ENCODE assay signal across 17 cellular contexts in the genomic region with DNA sequence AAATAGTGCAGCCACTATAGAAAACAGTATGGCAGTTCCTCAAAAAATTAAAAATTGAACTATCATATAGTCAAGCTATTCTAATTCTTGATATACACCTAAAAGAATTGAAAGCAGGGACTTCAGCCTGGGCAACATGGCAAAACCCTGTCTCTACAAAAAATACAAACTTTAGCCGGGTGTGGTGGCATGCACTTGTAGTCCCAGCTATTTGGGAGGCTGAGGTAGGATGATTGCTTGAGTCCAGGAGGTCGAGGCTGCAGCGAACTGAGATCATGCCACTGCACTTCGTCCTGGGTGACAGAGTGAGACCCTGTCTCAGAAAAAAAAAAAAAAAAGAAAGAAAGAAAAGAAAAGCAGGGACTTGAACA.
DNase-seq lines count a peak whose midpoint lies in the region; ATAC-seq, FAIRE-seq and TF ChIP-seq lines count a peak whose summit lies in the region.
"Had no signal": no experiment of that assay in that cellular context is flagged by ENCODE, and none has a peak within 500 bp of the region (broad histone marks: within the 10 kb centered on the region; RNA-seq: fewer than 3 reads in every experiment).

No MANE protein-coding gene starts in this region.

- intact Hi-C loops in HepG2 (cut with micrococcal nuclease; ENCODE audit: unreplicated experiment) = loop anchor here (1.0 kb wide), 1 partner anchor 28 kb away; no protein-coding TSS in a partner anchor
- intact Hi-C loops in spleen (cut with DNase I; ENCODE audit: low total_unique reads) = loop anchor here (10.0 kb wide), 1 partner anchor 54 kb away; no protein-coding TSS in a partner anchor

- H3K36me3 ChIP-seq in GM23248 (ENCODE audit: low read depth) (no peaks in the 10 kb centered on the region), HepG2 (replicated peaks in 1 of 2; ENCODE audit: control insufficient read depth in 1 of 2, insufficient read depth in 2 of 2, low read length in 2 of 2) (no peaks in the 10 kb centered on the region), spleen (no peaks in the 10 kb centered on the region)
- H3K36me3 ChIP-seq: SJSA1 had no signal

- CTCF ChIA-PET in HepG2 (lab: Yijun Ruan, JAX; ENCODE audit: low intra/inter-chr PET ratio, low total read pairs) = no interaction called here

- H3K4me1 ChIP-seq in GM23248 (ENCODE audit: insufficient read depth) (peaks cover 34% of the 10 kb centered on the region), HepG2 (ENCODE audit: insufficient read depth, low read length) (peaks cover 59% of the 10 kb centered on the region), spleen (peaks cover 0 to 63% (median 21%) of the 10 kb centered on the region in 6 donors)

- no peaks in the 10 kb centered on the region for H3K27me3 ChIP-seq in GM23248 (replicated peaks; ENCODE audit: insufficient read depth)
- no peaks in the 10 kb centered on the region; a peak in 1 of 5 replicates for H3K27me3 ChIP-seq in HepG2 (ENCODE audit: control insufficient read depth in 1 of 2, insufficient read depth in 2 of 2, low read length in 2 of 2)
- no peaks in the 10 kb centered on the region for H3K27me3 ChIP-seq in spleen (replicated peaks in 1 of 7)
- H3K27me3 ChIP-seq: SJSA1 had no signal

- H3F3A ChIP-seq in GM23248 (ENCODE audit: insufficient read depth) = peaks cover 17% of the 10 kb centered on the region

- H4K20me1 ChIP-seq in GM23248 (ENCODE audit: insufficient read depth) = no peaks in the 10 kb centered on the region
- H4K20me1 ChIP-seq in HepG2 (ENCODE audit: insufficient read depth, low read length) = no peaks in the 10 kb centered on the region

- H3K79me2 ChIP-seq in GM23248 (ENCODE audit: insufficient read depth) (no peaks in the 10 kb centered on the region), HepG2 (ENCODE audit: insufficient read depth, low read length) (no peaks in the 10 kb centered on the region)

- H2AFZ ChIP-seq in GM23248 (no peak overlapping the region), HepG2 (ENCODE audit: low read length) (no peak overlapping the region)

- FAIRE-seq in HepG2 (lab: Jason Lieb, UNC) = no peak
- FAIRE-seq: GM12891, HTR-8/SVneo, RCC 7860 had no signal

- H3K4me3 ChIP-seq in GM23248 (no peak overlapping the region), NB4 (ENCODE audit: low read depth, low read length) (peak overlapping the region; percentile 30), HepG2 (replicated peaks in 1 of 3; ENCODE audit: insufficient read depth in 1 of 3, low read depth in 2 of 3, low read length in 3 of 3) (peak overlapping the region in 2 of 3 experiments; percentile 1 to 28; a peak in 2 of 6 replicates), spleen (no peak overlapping the region)
- H3K4me3 ChIP-seq: SJSA1 had no signal

- no peaks in the 10 kb centered on the region for H3K9me3 ChIP-seq in GM23248 (ENCODE audit: low read depth)
- H3K9me3 ChIP-seq in HepG2 (ENCODE audit: low read length) = no peaks in the 10 kb centered on the region
- no peaks in the 10 kb centered on the region for H3K9me3 ChIP-seq in spleen
- H3K9me3 ChIP-seq: Caco-2, SJSA1 had no signal

- 89 to 92% methylated on average over 4 of the region's 4 CpGs for WGBS in GM23248 (ENCODE audit: low coverage in 1 of 2, low lambda C conversion rate in 2 of 2, missing lambda C conversion rate in 2 of 2), 2 experiments
- 12% methylated on average over 4 of the region's 4 CpGs for WGBS in HepG2 (ENCODE audit: low lambda C conversion rate)
- 86 to 98% (median 88%) methylated on average over 4 of the region's 4 CpGs for WGBS in spleen, 5 donors

- no peaks in the 10 kb centered on the region for H3K9me2 ChIP-seq in GM23248 (ENCODE audit: insufficient read depth)

- no peak overlapping the region for H3K9ac ChIP-seq in GM23248
- H3K9ac ChIP-seq in HepG2 (ENCODE audit: insufficient read depth, low read depth, low read length) = no peak overlapping the region

- TF ChIP-seq RAD21 in HepG2 (CRISPR knock-in tag; IDR thresholded peaks at IDR 0.05) = no peak

- no peak for TF ChIP-seq CTCF in NB4 (IDR thresholded peaks at IDR 0.05; ENCODE audit: low read depth, low read length)
- no peak for TF ChIP-seq CTCF in HepG2 (CRISPR knock-in tag; IDR thresholded peaks at IDR 0.05)
- no peak for TF ChIP-seq CTCF in spleen (IDR thresholded peaks at IDR 0.05 in 8 of 11, conservative IDR thresholded peaks at IDR 0.05 in 3 of 11)

- ATAC-seq in HepG2 = peak; percentile 27
- ATAC-seq in GM19023 (IDR thresholded peaks at IDR 0.05; ENCODE audit: unreplicated experiment) = no peak

- POLR2A ChIA-PET in HepG2 (lab: Yijun Ruan, JAX) = interaction anchor here (1.1 kb wide), 1 partner anchor 29 kb away, joined by 3 read pairs; no protein-coding TSS in a partner anchor

- DNase-seq in GM23248 = no peak
- DNase-seq in NB4 (ENCODE audit: low read depth) = peak; percentile 23
- no peak for DNase-seq in HepG2 (ENCODE audit: low spot score)
- no peak for DNase-seq in spleen
- DNase-seq in activated CD8-positive, alpha-beta memory T cell treated with anti-CD3 and anti-CD28 coated beads for 24 hours = no peak
- no peak for DNase-seq in germinal center (ENCODE audit: low spot score)
- DNase-seq: CD4-positive, alpha-beta memory T cell; DND-41; H9; HFFc6; NCI-H2081 had no signal

- H3K4me2 ChIP-seq in GM23248 (ENCODE audit: unreplicated experiment) (peak overlapping the region; percentile 70), HepG2 (ENCODE audit: low read depth, low read length) (peak overlapping the region; percentile 69)

- no peak for TF ChIP-seq POLR2A in NB4 (IDR thresholded peaks at IDR 0.05; ENCODE audit: extremely low read depth, insufficient read length)
- TF ChIP-seq POLR2A in HepG2 (IDR thresholded peaks at IDR 0.05; ENCODE audit: insufficient read depth in 1 of 2, low read depth in 2 of 2, low read length in 2 of 2) = no peak
- TF ChIP-seq POLR2A in spleen (IDR thresholded peaks at IDR 0.05) = no peak

- in situ Hi-C loops in GM23248 (cut with MboI) (no loop called here), HepG2 (cut with HindIII; ENCODE audit: extremely low pct_ligation_motif_present, low pct_unique_long_range_greater_than_20kb) (no loop called here)

- no TSS peak for BruUV-seq in HepG2 (replicated peaks; lab: Mats Ljungman, UMichigan)

- H3K27ac ChIP-seq in GM23248 (no peak overlapping the region), HepG2 (ENCODE audit: extremely low read length, insufficient read depth, low read length) (peak overlapping the region; percentile 59), spleen (peak overlapping the region in 7 of 8 donors; percentile 4 to 84 (median 68))

- TF ChIP-seq EP300 in HepG2 (IDR thresholded peaks at IDR 0.05; ENCODE audit: low read depth in 2 of 2, low read length in 2 of 2) = no peak
- TF ChIP-seq EP300 in HepG2 (CRISPR knock-in tag; IDR thresholded peaks at IDR 0.05; ENCODE audit: borderline replicate concordance) = no peak

TF ChIP-seq in HepG2, 621 proteins besides CTCF, POLR2A, EP300 and RAD21:
- TF ChIP-seq KDM5A (IDR thresholded peaks at IDR 0.05; ENCODE audit: borderline replicate concordance, low read length) (0 out of 2 replicates have a peak, but pooled peaks have one; percentile 12), ZMYM3 (CRISPR knock-in tag; IDR thresholded peaks at IDR 0.05) (peak; percentile 24; the same call in 1 of the 2 replicates), SAFB2 (CRISPR knock-in tag; IDR thresholded peaks at IDR 0.05; ENCODE audit: borderline replicate concordance, low read depth) (peak; percentile 76; the same call in 1 of the 2 replicates), ZNF460 (CRISPR knock-in tag; IDR thresholded peaks at IDR 0.05; ENCODE audit: borderline replicate concordance) (peak; percentile 97), ZNF280B (CRISPR knock-in tag; IDR thresholded peaks at IDR 0.05; ENCODE audit: borderline replicate concordance) (no peak), ARID2 (CRISPR knock-in tag; IDR thresholded peaks at IDR 0.05; ENCODE audit: borderline replicate concordance) (0 out of 2 replicates have a peak, but pooled peaks have one; percentile 54), HNF4G (IDR thresholded peaks at IDR 0.05; ENCODE audit: borderline replicate concordance, low read depth, low read length) (peak; percentile 41; the same call in 1 of the 2 replicates), HNF4G (CRISPR knock-in tag; IDR thresholded peaks at IDR 0.05; ENCODE audit: borderline replicate concordance, low read depth) (no peak)
- TF ChIP-seq, protein P1, sequence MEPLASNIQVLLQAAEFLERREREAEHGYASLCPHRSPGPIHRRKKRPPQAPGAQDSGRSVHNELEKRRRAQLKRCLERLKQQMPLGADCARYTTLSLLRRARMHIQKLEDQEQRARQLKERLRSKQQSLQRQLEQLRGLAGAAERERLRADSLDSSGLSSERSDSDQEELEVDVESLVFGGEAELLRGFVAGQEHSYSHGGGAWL (CRISPR knock-in tag; IDR thresholded peaks at IDR 0.05) = no peak

Comparison
In these comparisons a context has a peak if more than half of its experiments do, and no peak if none do; other contexts are left out.
1. H3K4me3 ChIP-seq: peak in NB4 (single experiment) and HepG2 (2 of 3); none in GM23248 (single experiment) and spleen (0 of 8).